Comparison of ENCODE assay signal across 8 cellular contexts in the genomic region with DNA sequence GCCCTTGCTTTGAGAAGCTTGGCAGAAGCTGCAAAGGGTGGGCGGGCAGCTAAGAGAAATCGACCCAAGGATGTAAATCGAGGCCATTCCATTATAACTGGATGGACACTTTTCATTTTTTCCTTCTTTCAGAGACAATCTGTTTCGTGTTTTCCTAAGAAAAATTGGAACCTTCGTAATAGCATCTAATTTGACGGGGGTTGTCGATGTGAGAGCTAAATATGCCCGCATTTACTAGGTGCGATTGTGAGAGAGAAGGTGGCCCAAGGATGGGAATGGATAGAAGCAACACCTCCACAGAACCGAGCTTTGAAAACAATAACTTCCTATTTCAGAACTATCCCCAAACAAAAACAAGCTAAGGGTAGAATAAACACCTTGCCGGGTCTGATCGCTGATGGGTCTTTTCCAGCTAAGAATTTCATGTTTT. TPM values are rescaled to one million over a fixed set of nuclear protein-coding genes. Genes with fewer than 3 reads are reported as not detected.
DNase-seq lines count a peak whose midpoint lies in the region; ATAC-seq, FAIRE-seq and TF ChIP-seq lines count a peak whose summit lies in the region.

No MANE protein-coding gene starts in this region.

- FAIRE-seq in small intestine (lab: Jason Lieb, UNC): no peak

- H3K4me3 Mint-ChIP-seq in activated B cell treated with CpG ODN at 0.5 μM for 24 hours: peak overlapping the region; percentile 76

- no peak overlapping the region for H3K27ac Mint-ChIP-seq in activated B cell treated with CpG ODN at 0.5 μM for 24 hours

- no peak overlapping the region for H3K9ac ChIP-seq in iPS-20b (ENCODE audit: low read depth, low read length)

- peaks cover 2% of the 10 kb centered on the region for H3K4me1 Mint-ChIP-seq in activated B cell treated with CpG ODN at 0.5 μM for 24 hours

- CTCF ChIA-PET in HEK293 (lab: Yijun Ruan, JAX): interaction anchor here (0.8 to 2.7 kb wide), 10 partner anchors 9 to 279 kb away, joined by 3 to 12 read pairs (median 6); partner anchors contain the start of genes HOXA1 and HOXA5
- CTCF ChIA-PET in activated B cell treated with CpG ODN at 0.5 μM for 24 hours (lab: Charles Lee): no interaction called here

- ATAC-seq in activated B cell treated with CpG ODN at 0.5 μM for 24 hours (ENCODE audit: low read depth): no peak
- ATAC-seq in HG02798 (IDR thresholded peaks at IDR 0.05; ENCODE audit: poor library complexity, unreplicated experiment): no peak
- no peak for ATAC-seq in omental fat pad (ENCODE audit: low FRiP score)

- POLR2A ChIA-PET in HEK293 (lab: Yijun Ruan, JAX): interaction anchor here (0.6 to 2.2 kb wide), 13 partner anchors 12 to 859 kb away, joined by 3 to 29 read pairs (median 5); partner anchors contain the start of genes HOXA1, HOXA5, HOXA7 and SKAP2
- POLR2A ChIA-PET in activated B cell treated with CpG ODN at 0.5 μM for 24 hours (lab: Charles Lee): interaction anchor here (0.7 to 2.2 kb wide), 4 partner anchors 34 to 784 kb away, joined by 3 to 16 read pairs (median 7); partner anchors contain the start of gene SKAP2

- no peaks in the 10 kb centered on the region for H3K9me3 ChIP-seq in HEK293 (ENCODE audit: control insufficient read depth, insufficient read depth, low read depth, low read length)
- peaks cover 8% of the 10 kb centered on the region; the same call in 1 of the 2 replicates for H3K9me3 ChIP-seq in iPS-20b (ENCODE audit: insufficient read depth, low read depth, low read length)
- no peaks in the 10 kb centered on the region for H3K9me3 ChIP-seq in small intestine (ENCODE audit: control insufficient read depth, low read depth)

- no peak for DNase-seq in activated B cell treated with CpG ODN at 0.5 μM for 24 hours
- no peak for DNase-seq in small intestine
- DNase-seq in NCI-H187 treated with DMSO at 0.1 percent for 48 hours (lab: John Stamatoyannopoulos, UW): no peak
- DNase-seq in omental fat pad (ENCODE audit: low spot score): no peak
- no peak for DNase-seq in AG20443 (ENCODE audit: low spot score)

- 44 to 52% (median 46%) methylated on average over 12 of the region's 12 CpGs for WGBS in small intestine, 3 donors

- H3K4me1 ChIP-seq in HEK293 (ENCODE audit: control insufficient read depth, insufficient read depth, low read length) (peaks cover 77% of the 10 kb centered on the region), iPS-20b (ENCODE audit: insufficient read depth, low read length) (no peaks in the 10 kb centered on the region), small intestine (ENCODE audit: control insufficient read depth in 2 of 2, insufficient read depth in 1 of 2, low read depth in 1 of 2, low read length in 1 of 2) (peaks cover 0 to 9% of the 10 kb centered on the region in 2 donors)

- intact Hi-C loops in activated B cell treated with CpG ODN at 0.5 μM for 24 hours (cut with micrococcal nuclease): loop anchor here (2.0 kb wide), 2 partner anchors 19 to 35 kb away; no protein-coding TSS in a partner anchor

- H3K36me3 ChIP-seq in HEK293 (ENCODE audit: control insufficient read depth in 2 of 2, insufficient read depth in 1 of 2, low read length in 2 of 2): peaks cover 5 to 12% of the 10 kb centered on the region in 2 experiments; a peak in 1 of 3 replicates
- H3K36me3 ChIP-seq in iPS-20b (ENCODE audit: insufficient read depth, low read depth, low read length): no peaks in the 10 kb centered on the region
- H3K36me3 ChIP-seq in small intestine (ENCODE audit: control insufficient read depth in 2 of 2, insufficient read depth in 2 of 2, low read length in 2 of 2): no peaks in the 10 kb centered on the region

- H3K27me3 ChIP-seq in iPS-20b (ENCODE audit: insufficient read depth, low read length) (peaks cover 100% of the 10 kb centered on the region), small intestine (ENCODE audit: control insufficient read depth in 2 of 2, insufficient read depth in 2 of 2, low read length in 2 of 2) (peaks cover 0 to 6% of the 10 kb centered on the region in 2 donors)

- H3K27me3 Mint-ChIP-seq in activated B cell treated with CpG ODN at 0.5 μM for 24 hours: peaks cover 43% of the 10 kb centered on the region

- no peaks in the 10 kb centered on the region for H3K36me3 Mint-ChIP-seq in activated B cell treated with CpG ODN at 0.5 μM for 24 hours (ENCODE audit: low read depth)

- H3K27ac ChIP-seq in HEK293 (ENCODE audit: extremely low read depth, low read depth, low read length) (peak overlapping the region; percentile 100), iPS-20b (ENCODE audit: low read length) (no peak overlapping the region), small intestine (ENCODE audit: low read depth in 1 of 2, low read length in 1 of 2) (peak overlapping the region; percentile 63 to 85)

- TF ChIP-seq CTCF in HEK293 (tag by site-specific recombination; IDR thresholded peaks at IDR 0.05): no peak
- no peak for TF ChIP-seq CTCF in activated B cell treated with CpG ODN at 0.5 μM for 24 hours (IDR thresholded peaks at IDR 0.05)
- TF ChIP-seq CTCF in omental fat pad (IDR thresholded peaks at IDR 0.05): no peak

- no peaks in the 10 kb centered on the region for H3K9me3 Mint-ChIP-seq in activated B cell treated with CpG ODN at 0.5 μM for 24 hours

- peak overlapping the region; percentile 45 for H3K4me3 ChIP-seq in HEK293 (ENCODE audit: low read depth, low read length)
- peak overlapping the region; percentile 57; the same call in 1 of the 2 replicates for H3K4me3 ChIP-seq in iPS-20b (ENCODE audit: low read length)
- peak overlapping the region in 1 of 2 donors; percentile 70 for H3K4me3 ChIP-seq in small intestine (ENCODE audit: low read depth in 1 of 2, low read length in 2 of 2)

TF ChIP-seq in HEK293, 187 proteins besides CTCF, POLR2A, EP300 and RAD21 (continues in another document):
- TF ChIP-seq ZNF174 (tag by site-specific recombination; IDR thresholded peaks at IDR 0.05) (no peak), ZNF366 (tag by site-specific recombination; conservative IDR thresholded peaks at IDR 0.05) (peak; percentile 64; the same call in 1 of the 2 replicates), ZBTB17 (tag by site-specific recombination; IDR thresholded peaks at IDR 0.05) (peak; percentile 68), ZNF394 (tag by site-specific recombination; IDR thresholded peaks at IDR 0.05; ENCODE audit: borderline replicate concordance) (no peak), ZNF433 (tag by site-specific recombination; IDR thresholded peaks at IDR 0.05; ENCODE audit: low read depth) (no peak), ZNF121 (tag by site-specific recombination; IDR thresholded peaks at IDR 0.05) (no peak), ZNF133 (tag by site-specific recombination; IDR thresholded peaks at IDR 0.05) (no peak), ZNF571 (tag by site-specific recombination; IDR thresholded peaks at IDR 0.05) (no peak)
- TF ChIP-seq, protein P1, sequence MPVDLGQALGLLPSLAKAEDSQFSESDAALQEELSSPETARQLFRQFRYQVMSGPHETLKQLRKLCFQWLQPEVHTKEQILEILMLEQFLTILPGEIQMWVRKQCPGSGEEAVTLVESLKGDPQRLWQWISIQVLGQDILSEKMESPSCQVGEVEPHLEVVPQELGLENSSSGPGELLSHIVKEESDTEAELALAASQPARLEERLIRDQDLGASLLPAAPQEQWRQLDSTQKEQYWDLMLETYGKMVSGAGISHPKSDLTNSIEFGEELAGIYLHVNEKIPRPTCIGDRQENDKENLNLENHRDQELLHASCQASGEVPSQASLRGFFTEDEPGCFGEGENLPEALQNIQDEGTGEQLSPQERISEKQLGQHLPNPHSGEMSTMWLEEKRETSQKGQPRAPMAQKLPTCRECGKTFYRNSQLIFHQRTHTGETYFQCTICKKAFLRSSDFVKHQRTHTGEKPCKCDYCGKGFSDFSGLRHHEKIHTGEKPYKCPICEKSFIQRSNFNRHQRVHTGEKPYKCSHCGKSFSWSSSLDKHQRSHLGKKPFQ (tag by site-specific recombination; IDR thresholded peaks at IDR 0.05): no peak
- TF ChIP-seq, protein P2, sequence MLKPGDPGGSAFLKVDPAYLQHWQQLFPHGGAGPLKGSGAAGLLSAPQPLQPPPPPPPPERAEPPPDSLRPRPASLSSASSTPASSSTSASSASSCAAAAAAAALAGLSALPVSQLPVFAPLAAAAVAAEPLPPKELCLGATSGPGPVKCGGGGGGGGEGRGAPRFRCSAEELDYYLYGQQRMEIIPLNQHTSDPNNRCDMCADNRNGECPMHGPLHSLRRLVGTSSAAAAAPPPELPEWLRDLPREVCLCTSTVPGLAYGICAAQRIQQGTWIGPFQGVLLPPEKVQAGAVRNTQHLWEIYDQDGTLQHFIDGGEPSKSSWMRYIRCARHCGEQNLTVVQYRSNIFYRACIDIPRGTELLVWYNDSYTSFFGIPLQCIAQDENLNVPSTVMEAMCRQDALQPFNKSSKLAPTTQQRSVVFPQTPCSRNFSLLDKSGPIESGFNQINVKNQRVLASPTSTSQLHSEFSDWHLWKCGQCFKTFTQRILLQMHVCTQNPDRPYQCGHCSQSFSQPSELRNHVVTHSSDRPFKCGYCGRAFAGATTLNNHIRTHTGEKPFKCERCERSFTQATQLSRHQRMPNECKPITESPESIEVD (tag by site-specific recombination; IDR thresholded peaks at IDR 0.05): peak; percentile 68
- TF ChIP-seq, protein P3, sequence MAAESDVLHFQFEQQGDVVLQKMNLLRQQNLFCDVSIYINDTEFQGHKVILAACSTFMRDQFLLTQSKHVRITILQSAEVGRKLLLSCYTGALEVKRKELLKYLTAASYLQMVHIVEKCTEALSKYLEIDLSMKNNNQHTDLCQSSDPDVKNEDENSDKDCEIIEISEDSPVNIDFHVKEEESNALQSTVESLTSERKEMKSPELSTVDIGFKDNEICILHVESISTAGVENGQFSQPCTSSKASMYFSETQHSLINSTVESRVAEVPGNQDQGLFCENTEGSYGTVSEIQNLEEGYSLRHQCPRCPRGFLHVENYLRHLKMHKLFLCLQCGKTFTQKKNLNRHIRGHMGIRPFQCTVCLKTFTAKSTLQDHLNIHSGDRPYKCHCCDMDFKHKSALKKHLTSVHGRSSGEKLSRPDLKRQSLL (tag by site-specific recombination; IDR thresholded peaks at IDR 0.05): no peak

RNA-seq across cellular contexts. Expression of gene HOXA4, which starts 0.8 kb away (rescaled TPM):
- 0.17 and 0.40 TPM in 2 replicates for total RNA-seq in activated B cell treated with CpG ODN at 0.5 μM for 24 hours
- 1 to 10 TPM in 2 of 3 donors, not detected in 1; 2.4 to 7.9 TPM for polyA plus RNA-seq in small intestine
- total RNA-seq in omental fat pad: 1 to 10 TPM; 1.6 to 5.7 (median 3.1) TPM

RNA-seq across cellular contexts. Expression of gene HOXA5, which starts 12.1 kb away (rescaled TPM):
- total RNA-seq in activated B cell treated with CpG ODN at 0.5 μM for 24 hours (not detected in 2 replicates), omental fat pad (10 to 100 TPM; 10.4 to 39.4 (median 26.5) TPM)
- polyA plus RNA-seq in small intestine: 1 to 10 TPM in 2 of 3 donors, under 1 TPM in 1; 0.45 to 7.7 (median 2.4) TPM

RNA-seq across cellular contexts. Expression of gene HOXA6, which starts 16.2 kb away (rescaled TPM):
- total RNA-seq in activated B cell treated with CpG ODN at 0.5 μM for 24 hours: not detected in 2 replicates
- under 1 TPM in 2 of 3 donors, not detected in 1; 0.46 to 0.81 TPM for polyA plus RNA-seq in small intestine
- 10 to 100 TPM in 1 of 4 donors, 1 to 10 TPM in 3; 1.1 to 13.1 (median 6.4) TPM for total RNA-seq in omental fat pad

RNA-seq across cellular contexts. Expression of gene HOXA3, which starts 21.0 kb away (rescaled TPM):
- total RNA-seq in activated B cell treated with CpG ODN at 0.5 μM for 24 hours: not detected in 2 replicates
- 1 to 10 TPM in 1 of 3 donors, under 1 TPM in 2; 0.45 to 3.3 (median 0.54) TPM for polyA plus RNA-seq in small intestine
- 10 to 100 TPM in 1 of 4 donors, 1 to 10 TPM in 3; 1.8 to 11.0 (median 4.3) TPM for total RNA-seq in omental fat pad

RNA-seq across cellular contexts. Expression of gene HOXA7, which starts 25.1 kb away (rescaled TPM):
- total RNA-seq in activated B cell treated with CpG ODN at 0.5 μM for 24 hours (not detected in 2 replicates), omental fat pad (1 to 10 TPM; 4.6 to 6.1 (median 5.3) TPM)
- 1 to 10 TPM in 2 of 3 donors, not detected in 1; 1.1 to 1.9 TPM for polyA plus RNA-seq in small intestine
